ENCODE assay signal across 8 cellular contexts in genomic region chr11:72466410-72466809, GRCh38.
"Had no signal": no experiment of that assay in that cellular context is flagged by ENCODE, and none has a peak within 500 bp of the region (broad histone marks: within the 10 kb centered on the region; RNA-seq: fewer than 3 reads in every experiment).

No MANE protein-coding gene starts in this region.

- H2AFZ ChIP-seq: GM23248 had no signal

- H3K9me3 ChIP-seq: HAP-1 had no signal

- H3K4me3 Mint-ChIP-seq: HFFc6 had no signal

- H3K27ac ChIP-seq: GM23248 had no signal

- H3K9ac ChIP-seq: GM23248 had no signal

- H3K27ac Mint-ChIP-seq: HFFc6 had no signal

- H3K36me3 ChIP-seq: HAP-1 had no signal

- H3K4me3 ChIP-seq: GM23248, HAP-1, K562 had no signal

- ATAC-seq: HCT116, K562 had no signal

- H3K9me3 Mint-ChIP-seq: HFFc6 had no signal

- DNase-seq: GM23248, GOT3, H7, HFFc6, IMR-90 had no signal
